Comparison of ENCODE assay signal across 23 cellular contexts in genomic region chr7:69657331-69657730, GRCh38. TPM values are rescaled to one million over a fixed set of nuclear protein-coding genes. Genes with fewer than 3 reads are reported as not detected.
DNase-seq lines count a peak whose midpoint lies in the region; ATAC-seq and TF ChIP-seq lines count a peak whose summit lies in the region.
"Had no signal": no experiment of that assay in that cellular context is flagged by ENCODE, and none has a peak within 500 bp of the region (broad histone marks: within the 10 kb centered on the region; RNA-seq: fewer than 3 reads in every experiment).

No MANE protein-coding gene starts in this region.

- no peak overlapping the region for H4K8ac ChIP-seq in mesendoderm (ENCODE audit: low read depth, low read length)

- CTCF ChIA-PET in OCI-LY7 (lab: Charles Lee; ENCODE audit: unreplicated experiment): no interaction called here

- DNase-seq in right atrium auricular region (ENCODE audit: low spot score): no peak
- DNase-seq in right cardiac atrium: no peak
- no peak for DNase-seq in OCI-LY7 (ENCODE audit: low spot score)
- no peak for DNase-seq in mesendoderm
- no peak for DNase-seq in left lung
- DNase-seq in activated CD4-positive, alpha-beta T cell treated with anti-CD3 and anti-CD28 coated beads for 4 hours: no peak
- DNase-seq: activated CD4-positive, alpha-beta memory T cell treated with anti-CD3 and anti-CD28 coated beads for 36 hours; activated effector memory CD4-positive, alpha-beta T cell treated with Interleukin-2 at 50 U/mL for 16 hours; activated naive CD8-positive, alpha-beta T cell treated with anti-CD3 and anti-CD28 coated beads, Interleukin-2, amount 10 ng/mL, durations not matched to agents 7 days and 5 days; C1 segment of cervical spinal cord; effector CD8-positive, alpha-beta T cell; GOT3; natural killer cell; stimulated activated CD4-positive, alpha-beta T cell treated with anti-CD3 and anti-CD28 coated beads, Interleukin-1b, Interleukin-23, amount 100 ng/mL, for 48 hours; T-helper 2 cell had no signal

- H4K5ac ChIP-seq in mesendoderm (ENCODE audit: low read length): no peak overlapping the region

- no peak overlapping the region for H3K4ac ChIP-seq in mesendoderm (ENCODE audit: low read depth, low read length)

- no peak overlapping the region for H3K9ac ChIP-seq in mesendoderm (ENCODE audit: low read length)
- H3K9ac ChIP-seq: parathyroid adenoma had no signal

- no peak overlapping the region for H2AK5ac ChIP-seq in mesendoderm (ENCODE audit: low read length)

- H3K4me1 ChIP-seq in right atrium auricular region (peaks cover 0 to 50% of the 10 kb centered on the region in 2 donors), right cardiac atrium (ENCODE audit: control insufficient read depth, insufficient read depth, low read length) (peaks cover 9% of the 10 kb centered on the region), OCI-LY7 (ENCODE audit: insufficient read depth, low read length, poor library complexity, severe bottlenecking) (peaks cover 63% of the 10 kb centered on the region), mesendoderm (ENCODE audit: control insufficient read depth, low read depth, low read length) (peaks cover 12% of the 10 kb centered on the region), left lung (peaks cover 37% of the 10 kb centered on the region in 2 donors)
- H3K4me1 ChIP-seq: SJSA1 had no signal

- H3K27me3 ChIP-seq in right atrium auricular region (no peaks in the 10 kb centered on the region), right cardiac atrium (ENCODE audit: control insufficient read depth, insufficient read depth) (no peaks in the 10 kb centered on the region), mesendoderm (ENCODE audit: insufficient read depth, low read length, poor library complexity) (no peaks in the 10 kb centered on the region), left lung (no peaks in the 10 kb centered on the region)
- H3K27me3 ChIP-seq: SJSA1 had no signal

- BruUV-seq in OCI-LY7 (replicated peaks; lab: Mats Ljungman, UMichigan): no TSS peak

- H2BK120ac ChIP-seq in mesendoderm (ENCODE audit: low read depth, low read length): no peak overlapping the region

- H2AFZ ChIP-seq in OCI-LY7 (ENCODE audit: low read length): no peak overlapping the region
- H2AFZ ChIP-seq: parathyroid adenoma had no signal

- 69% methylated on average over 4 of the region's 4 CpGs for WGBS in right cardiac atrium
- no CpG with 5 or more reads among the region's 4 CpGs for WGBS in mesendoderm (ENCODE audit: extremely low coverage, insufficient coverage, low lambda C conversion rate)

- peaks cover 7% of the 10 kb centered on the region for H3K79me1 ChIP-seq in mesendoderm (ENCODE audit: low read length)

- intact Hi-C loops in right cardiac atrium (cut with DNase I): no loop called here
- intact Hi-C loops in OCI-LY7 (cut with micrococcal nuclease; ENCODE audit: unreplicated experiment): no loop called here
- intact Hi-C loops in left lung (cut with DNase I): no loop called here

- no peaks in the 10 kb centered on the region for H3K36me3 ChIP-seq in right atrium auricular region
- no peaks in the 10 kb centered on the region for H3K36me3 ChIP-seq in OCI-LY7 (ENCODE audit: insufficient read depth, low read length)
- H3K36me3 ChIP-seq in mesendoderm (ENCODE audit: control insufficient read depth, insufficient read depth, low read length): no peaks in the 10 kb centered on the region
- H3K36me3 ChIP-seq in left lung: no peaks in the 10 kb centered on the region
- H3K36me3 ChIP-seq: SJSA1 had no signal

- H2BK15ac ChIP-seq in mesendoderm (replicated peaks; ENCODE audit: low read depth): no peak overlapping the region

- H3K18ac ChIP-seq in mesendoderm (ENCODE audit: low read length): no peak overlapping the region

- H3K79me2 ChIP-seq in OCI-LY7 (ENCODE audit: insufficient read depth, low read depth, low read length) (peaks cover 96% of the 10 kb centered on the region), mesendoderm (ENCODE audit: control insufficient read depth, insufficient read depth, low read length) (no peaks in the 10 kb centered on the region)
- H3K79me2 ChIP-seq: parathyroid adenoma had no signal

- H3K4me3 ChIP-seq in right atrium auricular region: no peak overlapping the region
- no peak overlapping the region for H3K4me3 ChIP-seq in right cardiac atrium (ENCODE audit: low read length)
- H3K4me3 ChIP-seq in OCI-LY7 (ENCODE audit: low read depth, low read length, poor library complexity, severe bottlenecking): no peak overlapping the region
- H3K4me3 ChIP-seq in mesendoderm (ENCODE audit: low read length): no peak overlapping the region
- H3K4me3 ChIP-seq in left lung: no peak overlapping the region
- H3K4me3 ChIP-seq: SJSA1 had no signal

- ATAC-seq in right cardiac atrium (no peak), left lung (no peak), HG03439 (IDR thresholded peaks at IDR 0.05; ENCODE audit: unreplicated experiment) (no peak), GM18519 (IDR thresholded peaks at IDR 0.05; ENCODE audit: low FRiP score, unreplicated experiment) (no peak)
- ATAC-seq: esophagus mucosa, natural killer cell, Panc1 had no signal

- no peaks in the 10 kb centered on the region for H3K9me2 ChIP-seq in OCI-LY7 (ENCODE audit: insufficient read depth, low read length)

- H3K4me2 ChIP-seq in OCI-LY7 (ENCODE audit: low read length) (peak overlapping the region; percentile 13; the same call in 1 of the 2 replicates), mesendoderm (ENCODE audit: low read length) (no peak overlapping the region)

- POLR2A ChIA-PET in OCI-LY7 (lab: Charles Lee): interaction anchor here (0.5 to 1.1 kb wide), 3 partner anchors 45 to 169 kb away, joined by 3 read pairs; no protein-coding TSS in a partner anchor

- H3K9me3 ChIP-seq in right atrium auricular region: no peaks in the 10 kb centered on the region
- H3K9me3 ChIP-seq in right cardiac atrium (ENCODE audit: control insufficient read depth, low read length): no peaks in the 10 kb centered on the region
- H3K9me3 ChIP-seq in OCI-LY7 (ENCODE audit: low read length): no peaks in the 10 kb centered on the region
- H3K9me3 ChIP-seq in left lung: no peaks in the 10 kb centered on the region
- H3K9me3 ChIP-seq: SJSA1 had no signal

- H3K23ac ChIP-seq in mesendoderm (ENCODE audit: low read length): no peak overlapping the region

- no peak overlapping the region for H3K56ac ChIP-seq in mesendoderm (ENCODE audit: low read length)

- TF ChIP-seq CTCF in right atrium auricular region (IDR thresholded peaks at IDR 0.05) (no peak), OCI-LY7 (conservative IDR thresholded peaks at IDR 0.05; ENCODE audit: low read length) (no peak), left lung (IDR thresholded peaks at IDR 0.05) (no peak)

- H3K27ac ChIP-seq in right atrium auricular region (peak overlapping the region; percentile 29 to 34), right cardiac atrium (ENCODE audit: low read length) (no peak overlapping the region), OCI-LY7 (ENCODE audit: low read depth, low read length, poor library complexity, severe bottlenecking) (no peak overlapping the region), mesendoderm (ENCODE audit: low read depth, low read length) (peak overlapping the region; percentile 41), left lung (no peak overlapping the region)
- H3K27ac ChIP-seq: HL-60, parathyroid adenoma, SJSA1, VCaP had no signal

- no peaks in the 10 kb centered on the region for H4K20me1 ChIP-seq in OCI-LY7 (ENCODE audit: insufficient read depth, low read length)

- no peak overlapping the region for H2BK5ac ChIP-seq in mesendoderm (ENCODE audit: low read length)

RNA-seq across cellular contexts. Expression of gene AUTS2, which starts 59.1 kb away (rescaled TPM):
- total RNA-seq in right atrium auricular region (1 to 10 TPM; 8.6 TPM), right cardiac atrium (10 to 100 TPM; 10.3 to 15.4 (median 11.0) TPM), OCI-LY7 (2022) (78.5 and 88.5 TPM in 2 replicates), left lung (10 to 100 TPM; 40.4 to 54.3 TPM)
- 7.0 TPM for polyA plus RNA-seq in right cardiac atrium
- total RNA-seq in OCI-LY7 (2014; rRNA removed; shearing (Covaris generic)): 34.3 and 37.9 TPM in 2 replicates
- polyA plus RNA-seq in mesendoderm (2013, experiment 1 of 2): 36.3 TPM
- 35.5 TPM for polyA plus RNA-seq in mesendoderm (2013, experiment 2 of 2)
- total RNA-seq: SJSA1 had no signal

Comparison
In these comparisons a context has a peak if more than half of its experiments do, and no peak if none do; other contexts are left out.
1. H3K27ac ChIP-seq: peak in right atrium auricular region (2 of 2) and mesendoderm (single experiment); none in right cardiac atrium (single experiment), OCI-LY7 (single experiment) and left lung (0 of 2).